In the genomic region with DNA sequence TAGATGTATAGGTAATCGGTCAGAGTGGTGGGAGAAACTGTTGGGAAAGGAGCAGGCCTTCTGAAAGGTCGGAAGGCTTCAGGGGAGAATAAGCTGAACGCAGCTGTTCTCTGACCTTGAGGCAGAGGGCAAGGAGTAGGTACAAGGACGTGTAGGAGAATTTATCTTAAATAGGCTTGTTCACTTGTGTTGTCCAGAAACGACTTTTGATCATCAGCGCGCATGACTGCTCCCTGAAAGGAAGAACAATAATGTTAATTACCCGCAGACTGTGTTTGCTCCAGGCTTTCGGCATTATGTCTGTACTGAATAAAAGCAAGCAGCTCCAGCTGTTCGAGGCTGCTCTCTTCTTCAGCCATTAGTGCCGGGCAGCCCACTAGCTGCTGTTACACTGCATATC, we compare ENCODE assay signal across 17 cellular contexts. TPM values are rescaled to one million over a fixed set of nuclear protein-coding genes. Genes with fewer than 3 reads are reported as not detected.
DNase-seq lines count a peak whose midpoint lies in the region; ATAC-seq and TF ChIP-seq lines count a peak whose summit lies in the region.
"Had no signal": no experiment of that assay in that cellular context is flagged by ENCODE, and none has a peak within 500 bp of the region (broad histone marks: within the 10 kb centered on the region; RNA-seq: fewer than 3 reads in every experiment).

No MANE protein-coding gene starts in this region.

- peaks cover 5% of the 10 kb centered on the region for H3K9me3 Mint-ChIP-seq in activated naive CD4-positive, alpha-beta T cell treated with anti-CD3 and anti-CD28 coated beads, Interleukin-2, amount 10 ng/mL, durations not matched to agents 7 days and 5 days
- H3K9me3 Mint-ChIP-seq in neural progenitor cell = peaks cover 8% of the 10 kb centered on the region
- H3K9me3 Mint-ChIP-seq: IgD-negative memory B cell had no signal

- no peak for TF ChIP-seq CTCF in neural progenitor cell (IDR thresholded peaks at IDR 0.05)
- no peak for TF ChIP-seq CTCF in RWPE1 (conservative IDR thresholded peaks at IDR 0.05; ENCODE audit: low read depth)

- peaks cover 4% of the 10 kb centered on the region for H3K4me1 Mint-ChIP-seq in activated naive CD4-positive, alpha-beta T cell treated with anti-CD3 and anti-CD28 coated beads, Interleukin-2, amount 10 ng/mL, durations not matched to agents 7 days and 5 days
- peaks cover 6% of the 10 kb centered on the region for H3K4me1 Mint-ChIP-seq in neural progenitor cell

- no peak overlapping the region for H2AFZ ChIP-seq in neural progenitor cell (replicated peaks)

- H3K27me3 ChIP-seq in duodenal mucosa (ENCODE audit: control insufficient read depth in 1 of 2, insufficient read depth in 2 of 2, low read length in 2 of 2) = no peaks in the 10 kb centered on the region
- H3K27me3 ChIP-seq in neural progenitor cell = no peaks in the 10 kb centered on the region

- ATAC-seq in GM18502 (IDR thresholded peaks at IDR 0.05; ENCODE audit: poor library complexity, unreplicated experiment) = no peak
- ATAC-seq in GM18520 (IDR thresholded peaks at IDR 0.05; ENCODE audit: unreplicated experiment) = no peak

- H3K4me2 ChIP-seq in neural progenitor cell = no peak overlapping the region

- H3K4me1 ChIP-seq in duodenal mucosa (ENCODE audit: control insufficient read depth in 1 of 2, insufficient read depth in 2 of 2, low read length in 2 of 2) (peaks cover 26 to 34% of the 10 kb centered on the region in 2 donors), neural progenitor cell (no peaks in the 10 kb centered on the region)

- H3K9me3 ChIP-seq in duodenal mucosa (ENCODE audit: control insufficient read depth in 1 of 2, low read length in 2 of 2) (no peaks in the 10 kb centered on the region), neural progenitor cell (ENCODE audit: low read depth) (no peaks in the 10 kb centered on the region)

- no peak for DNase-seq in activated naive CD4-positive, alpha-beta T cell treated with anti-CD3 and anti-CD28 coated beads, Interleukin-2, amount 10 ng/mL, durations not matched to agents 7 days and 5 days
- DNase-seq in activated naive CD4-positive, alpha-beta T cell treated with anti-CD3 and anti-CD28 coated beads, Interleukin-2, amount 50 U/mL, for 16 hours = no peak
- DNase-seq in neural progenitor cell (ENCODE audit: low spot score) (peak; percentile 9), NCI-H2171 treated with DMSO at 0.1 percent for 48 hours (lab: John Stamatoyannopoulos, UW) (no peak), RWPE1 (ENCODE audit: low spot score) (no peak)
- DNase-seq: C1 segment of cervical spinal cord; H9; NCI-H1436 treated with DMSO at 0.1 percent for 48 hours; NCI-H2081 treated with DMSO at 0.1 percent for 48 hours; NCI-H526; NK-92 treated with Interleukin-12 subunit alpha and Interleukin-12 subunit beta, amount 100 ng/mL, for 24 hours had no signal

- H3K4me3 ChIP-seq in duodenal mucosa (ENCODE audit: low read depth in 1 of 2, low read length in 2 of 2) = peak overlapping the region; percentile 19 to 30
- no peak overlapping the region for H3K4me3 ChIP-seq in neural progenitor cell
- H3K4me3 ChIP-seq: SK-N-MC had no signal

- no peaks in the 10 kb centered on the region for H3K27me3 Mint-ChIP-seq in activated naive CD4-positive, alpha-beta T cell treated with anti-CD3 and anti-CD28 coated beads, Interleukin-2, amount 10 ng/mL, durations not matched to agents 7 days and 5 days
- H3K27me3 Mint-ChIP-seq in neural progenitor cell (ENCODE audit: insufficient read depth, low read depth) = no peaks in the 10 kb centered on the region
- H3K27me3 Mint-ChIP-seq: IgD-negative memory B cell had no signal

- H3K4me3 Mint-ChIP-seq in activated naive CD4-positive, alpha-beta T cell treated with anti-CD3 and anti-CD28 coated beads, Interleukin-2, amount 10 ng/mL, durations not matched to agents 7 days and 5 days = no peak overlapping the region
- H3K4me3 Mint-ChIP-seq in neural progenitor cell = no peak overlapping the region
- H3K4me3 Mint-ChIP-seq: H9, IgD-negative memory B cell had no signal

- CTCF ChIA-PET in activated naive CD4-positive, alpha-beta T cell treated with anti-CD3 and anti-CD28 coated beads, Interleukin-2, amount 10 ng/mL, durations not matched to agents 7 days and 5 days (lab: Charles Lee) = interaction anchor here (1.0 to 1.8 kb wide), 2 partner anchors 8 to 15 kb away, joined by 3 to 4 read pairs; no protein-coding TSS in a partner anchor
- CTCF ChIA-PET in RWPE1 (lab: Yijun Ruan, JAX) = no interaction called here

- peak overlapping the region in 1 of 2 donors; percentile 51 for H3K9ac ChIP-seq in duodenal mucosa (ENCODE audit: low read depth in 1 of 2, low read length in 2 of 2)
- H3K9ac ChIP-seq in neural progenitor cell = no peak overlapping the region

- no peaks in the 10 kb centered on the region for H4K20me1 ChIP-seq in neural progenitor cell (ENCODE audit: low read depth)

- no peaks in the 10 kb centered on the region for H3K79me2 ChIP-seq in neural progenitor cell (ENCODE audit: low read depth)

- H3K27ac Mint-ChIP-seq in activated naive CD4-positive, alpha-beta T cell treated with anti-CD3 and anti-CD28 coated beads, Interleukin-2, amount 10 ng/mL, durations not matched to agents 7 days and 5 days = peak overlapping the region; percentile 19
- H3K27ac Mint-ChIP-seq in neural progenitor cell = peak overlapping the region; percentile 23

- H3K27ac ChIP-seq in duodenal mucosa (ENCODE audit: low read depth, low read length) (peak overlapping the region; percentile 72), neural progenitor cell (no peak overlapping the region), RWPE1 (no peak overlapping the region)
- H3K27ac ChIP-seq: 22Rv1, SK-N-MC had no signal

- H3F3A ChIP-seq in neural progenitor cell (ENCODE audit: low read depth) = peaks cover 7% of the 10 kb centered on the region

- H3K36me3 ChIP-seq in duodenal mucosa (ENCODE audit: control insufficient read depth in 1 of 2, insufficient read depth in 2 of 2, low read length in 2 of 2) (peaks cover 0 to 12% of the 10 kb centered on the region in 2 donors), neural progenitor cell (no peaks in the 10 kb centered on the region)

- H3K36me3 Mint-ChIP-seq in activated naive CD4-positive, alpha-beta T cell treated with anti-CD3 and anti-CD28 coated beads, Interleukin-2, amount 10 ng/mL, durations not matched to agents 7 days and 5 days = peaks cover 30% of the 10 kb centered on the region
- H3K36me3 Mint-ChIP-seq in neural progenitor cell = peaks cover 4% of the 10 kb centered on the region

- POLR2A ChIA-PET in RWPE1 (lab: Yijun Ruan, JAX; ENCODE audit: low non-redundant PET) = no interaction called here

RNA-seq across cellular contexts. Expression of gene GPR160, which starts 39.6 kb away (rescaled TPM):
- total RNA-seq in neural progenitor cell (ENCODE audit: low replicate concordance) = 4.3 and 6.0 TPM in 2 replicates
